8 cellular contexts compared by ENCODE assay signal in genomic region chr22:26484360-26484706, GRCh38. TPM values are rescaled to one million over a fixed set of nuclear protein-coding genes. Genes with fewer than 3 reads are reported as not detected.
DNase-seq lines count a peak whose midpoint lies in the region; ATAC-seq and TF ChIP-seq lines count a peak whose summit lies in the region.

No MANE protein-coding gene starts in this region.

- H3K4me1 Mint-ChIP-seq in nephron = peaks cover 62% of the 10 kb centered on the region

- peak overlapping the region; percentile 84 to 98 (median 94) for H3K27ac Mint-ChIP-seq in nephron

- peak overlapping the region; percentile 90 to 97 (median 95) for H3K4me3 Mint-ChIP-seq in nephron

- DNase-seq in CD1c-positive myeloid dendritic cell (ENCODE audit: extremely low spot score) = peak; percentile 20
- peak; percentile 31 for DNase-seq in LHCN-M2 (ENCODE audit: low read depth)
- peak; percentile 15 for DNase-seq in choroid plexus epithelial cell (ENCODE audit: low read depth)
- DNase-seq in DMS79 (lab: John Stamatoyannopoulos, UW) = no peak
- no peak for DNase-seq in GDM1 (lab: John Stamatoyannopoulos, UW)

- no peaks in the 10 kb centered on the region for H3K27me3 Mint-ChIP-seq in nephron (ENCODE audit: low read depth)

- H3K36me3 Mint-ChIP-seq in nephron (ENCODE audit: low read depth) = peaks cover 20% of the 10 kb centered on the region

- TF ChIP-seq CTCF in choroid plexus epithelial cell (conservative IDR thresholded peaks at IDR 0.05; ENCODE audit: low read depth, low read length) = no peak
- no peak for TF ChIP-seq CTCF in nephron (IDR thresholded peaks at IDR 0.05; ENCODE audit: unreplicated experiment in 3 of 3)

- no peaks in the 10 kb centered on the region for H3K9me3 Mint-ChIP-seq in nephron

- H3K4me3 ChIP-seq in choroid plexus epithelial cell (ENCODE audit: low read depth, low read length) = peak overlapping the region; percentile 94

- ATAC-seq in GM18909 (IDR thresholded peaks at IDR 0.05; ENCODE audit: poor library complexity, unreplicated experiment) = no peak
- no peak for ATAC-seq in GM19324 (IDR thresholded peaks at IDR 0.05; ENCODE audit: low FRiP score, unreplicated experiment)

RNA-seq across cellular contexts. Expression of gene SRRD, which starts 0.7 kb away (rescaled TPM):
- total RNA-seq in LHCN-M2 (2014; rRNA removed) = 17.1 and 20.4 TPM in 2 replicates
- 16.3 TPM for polyA plus RNA-seq in LHCN-M2 (2012)

RNA-seq across cellular contexts. Expression of gene HPS4, which starts 0.8 kb away (rescaled TPM):
- total RNA-seq in LHCN-M2 (2014; rRNA removed) = 24.3 and 42.3 TPM in 2 replicates
- 13.4 TPM for polyA plus RNA-seq in LHCN-M2 (2012)

RNA-seq across cellular contexts. Expression of gene TFIP11, which starts 27.9 kb away (rescaled TPM):
- 28.3 and 28.5 TPM in 2 replicates for total RNA-seq in LHCN-M2 (2014; rRNA removed)
- polyA plus RNA-seq in LHCN-M2 (2012) = 24.6 TPM

RNA-seq across cellular contexts. Expression of gene ASPHD2, which starts 55.3 kb away (rescaled TPM):
- 2.0 and 2.4 TPM in 2 replicates for total RNA-seq in LHCN-M2 (2014; rRNA removed)
- 1.4 TPM for polyA plus RNA-seq in LHCN-M2 (2012)

Comparison
In these comparisons a context has a peak if more than half of its experiments do, and no peak if none do; other contexts are left out.
1. DNase-seq: peak in CD1c-positive myeloid dendritic cell (single experiment), LHCN-M2 (single experiment) and choroid plexus epithelial cell (single experiment); none in DMS79 (single experiment) and GDM1 (single experiment).